9 cellular contexts compared by ENCODE assay signal in genomic region chr1:36124404-36125128, GRCh38. TPM values are rescaled to one million over a fixed set of nuclear protein-coding genes. Genes with fewer than 3 reads are reported as not detected.
DNase-seq lines count a peak whose midpoint lies in the region; ATAC-seq and TF ChIP-seq lines count a peak whose summit lies in the region.
"Had no signal": no experiment of that assay in that cellular context is flagged by ENCODE, and none has a peak within 500 bp of the region (broad histone marks: within the 10 kb centered on the region; RNA-seq: fewer than 3 reads in every experiment).

No MANE protein-coding gene starts in this region.

- H3K23ac ChIP-seq in H9 (ENCODE audit: insufficient read length, low read depth, low read length), result no peak overlapping the region

- peaks cover 17% of the 10 kb centered on the region; the same call in 1 of the 2 replicates for H3K27me3 ChIP-seq in H9 (ENCODE audit: insufficient read depth, low read length)

- H3K9me3 ChIP-seq in H9 (ENCODE audit: control insufficient read depth, low read depth, low read length), result no peaks in the 10 kb centered on the region
- no peaks in the 10 kb centered on the region for H3K9me3 ChIP-seq in iPS-18c (ENCODE audit: control insufficient read depth, insufficient read depth, low read length)

- peaks cover 2% of the 10 kb centered on the region; the same call in 1 of the 2 replicates for H3K4me1 ChIP-seq in H9 (ENCODE audit: insufficient read depth, low read length)

- H3K4me2 ChIP-seq in H9 (ENCODE audit: insufficient read depth, insufficient read length, low read length), result peak overlapping the region; percentile 15

- peak overlapping the region; percentile 58 to 81 for H3K4me3 Mint-ChIP-seq in H9
- peak overlapping the region; percentile 51 for H3K4me3 Mint-ChIP-seq in activated T-helper 17 cell treated with anti-CD3 and anti-CD28 coated beads, Interleukin-2, amount 50 U/mL, for 72 hours
- peak overlapping the region; percentile 72 to 77 for H3K4me3 Mint-ChIP-seq in stimulated activated naive B cell treated with anti-CD40 and anti-IgM and Interleukin-4, amounts not matched to agents 10 μg/mL and 1 μg/mL and 100 μg/mL, for 72 hours

- no peak overlapping the region for H2BK5ac ChIP-seq in H9 (ENCODE audit: insufficient read length, low read length)

- no peak overlapping the region for H4K5ac ChIP-seq in H9 (ENCODE audit: insufficient read length, low read depth, low read length)

- no peaks in the 10 kb centered on the region for H4K20me1 ChIP-seq in H9 (ENCODE audit: control insufficient read depth, insufficient read depth, insufficient read length)

- no peak overlapping the region for H3K27ac ChIP-seq in H9 (ENCODE audit: insufficient read length, low read depth, low read length)

- H4K91ac ChIP-seq in H9 (ENCODE audit: insufficient read length, low read depth, low read length), result no peak overlapping the region

- no CpG with 5 or more reads among the region's 42 CpGs for WGBS in H9 (ENCODE audit: extremely low coverage, insufficient read length, low lambda C conversion rate)

- H3K56ac ChIP-seq in H9 (ENCODE audit: insufficient read length, low read depth, low read length), result no peak overlapping the region

- no peak overlapping the region for H2AK5ac ChIP-seq in H9 (ENCODE audit: insufficient read length, low read length)

- H3K27me3 Mint-ChIP-seq in H9 (ENCODE audit: low read depth), result peaks cover 49% of the 10 kb centered on the region
- H3K27me3 Mint-ChIP-seq in activated T-helper 17 cell treated with anti-CD3 and anti-CD28 coated beads, Interleukin-2, amount 50 U/mL, for 72 hours, result peaks cover 42% of the 10 kb centered on the region
- H3K27me3 Mint-ChIP-seq in stimulated activated naive B cell treated with anti-CD40 and anti-IgM and Interleukin-4, amounts not matched to agents 10 μg/mL and 1 μg/mL and 100 μg/mL, for 72 hours, result peaks cover 21 to 29% of the 10 kb centered on the region in 2 donors

- H3K9me3 Mint-ChIP-seq in H9, result no peaks in the 10 kb centered on the region; a peak in 1 of 5 replicates
- no peaks in the 10 kb centered on the region for H3K9me3 Mint-ChIP-seq in activated T-helper 17 cell treated with anti-CD3 and anti-CD28 coated beads, Interleukin-2, amount 50 U/mL, for 72 hours
- no peaks in the 10 kb centered on the region for H3K9me3 Mint-ChIP-seq in stimulated activated naive B cell treated with anti-CD40 and anti-IgM and Interleukin-4, amounts not matched to agents 10 μg/mL and 1 μg/mL and 100 μg/mL, for 72 hours

- no peak overlapping the region for H2BK15ac ChIP-seq in H9 (ENCODE audit: low read depth, low read length)

- no peak for ATAC-seq in activated T-helper 17 cell treated with anti-CD3 and anti-CD28 coated beads, Interleukin-2, amount 50 U/mL, for 72 hours (replicated peaks)
- no peak for ATAC-seq in stimulated activated naive B cell treated with anti-CD40 and anti-IgM and Interleukin-4, amounts not matched to agents 10 μg/mL and 1 μg/mL and 100 μg/mL, for 72 hours (replicated peaks)

- H3K27ac Mint-ChIP-seq in H9, result no peak overlapping the region
- H3K27ac Mint-ChIP-seq in activated T-helper 17 cell treated with anti-CD3 and anti-CD28 coated beads, Interleukin-2, amount 50 U/mL, for 72 hours, result no peak overlapping the region
- H3K27ac Mint-ChIP-seq in stimulated activated naive B cell treated with anti-CD40 and anti-IgM and Interleukin-4, amounts not matched to agents 10 μg/mL and 1 μg/mL and 100 μg/mL, for 72 hours, result peak overlapping the region; percentile 69

- no peak overlapping the region for H2BK120ac ChIP-seq in H9 (ENCODE audit: low read depth, low read length, poor library complexity, severe bottlenecking)

- H3K4me1 Mint-ChIP-seq in H9, result peaks cover 13 to 18% of the 10 kb centered on the region in 2 experiments
- H3K4me1 Mint-ChIP-seq in activated T-helper 17 cell treated with anti-CD3 and anti-CD28 coated beads, Interleukin-2, amount 50 U/mL, for 72 hours, result peaks cover 22% of the 10 kb centered on the region
- peaks cover 28 to 39% of the 10 kb centered on the region in 2 donors for H3K4me1 Mint-ChIP-seq in stimulated activated naive B cell treated with anti-CD40 and anti-IgM and Interleukin-4, amounts not matched to agents 10 μg/mL and 1 μg/mL and 100 μg/mL, for 72 hours

- H3K14ac ChIP-seq in H9 (ENCODE audit: insufficient read depth, low read length), result no peak overlapping the region; the same call in 1 of the 2 replicates

- CTCF ChIA-PET in HEK293T (lab: Yijun Ruan, JAX), result no interaction called here
- CTCF ChIA-PET in GM10248 (lab: Yijun Ruan, JAX), result no interaction called here

- H3K9ac ChIP-seq in H9 (ENCODE audit: extremely low read depth, insufficient read length, low read length), result no peak overlapping the region

- H3K23me2 ChIP-seq in H9 (ENCODE audit: insufficient read length, low read depth, low read length, poor library complexity, severe bottlenecking), result peaks cover 2% of the 10 kb centered on the region

- no peak overlapping the region for H2AFZ ChIP-seq in H9 (ENCODE audit: low read length)

- no peak for TF ChIP-seq CTCF in H9 (conservative IDR thresholded peaks at IDR 0.05)
- no peak for TF ChIP-seq CTCF in GM10248 (IDR thresholded peaks at IDR 0.05; ENCODE audit: control extremely low read depth, extremely low read depth, low read depth, missing control alignments)

- POLR2A ChIA-PET in HEK293T (lab: Yijun Ruan, JAX) (no interaction called here), GM10248 (lab: Yijun Ruan, JAX) (no interaction called here)

- H3K79me2 ChIP-seq in H9 (ENCODE audit: insufficient read depth, low read length), result no peaks in the 10 kb centered on the region

- no peak overlapping the region for H2BK12ac ChIP-seq in H9 (ENCODE audit: insufficient read length, low read depth, low read length)

- H3T11ph ChIP-seq in H9 (ENCODE audit: low read length), result no peak overlapping the region

- peak overlapping the region; percentile 24; the same call in 1 of the 2 replicates for H3K4me3 ChIP-seq in iPS-18c (ENCODE audit: insufficient read depth, low read depth, low read length)

- no peak overlapping the region for H2BK20ac ChIP-seq in H9 (ENCODE audit: low read depth, low read length, poor library complexity, severe bottlenecking)

- no peaks in the 10 kb centered on the region for H3K79me1 ChIP-seq in H9 (ENCODE audit: insufficient read depth, low read depth, low read length, poor library complexity, severe bottlenecking)

- no peak overlapping the region for H4K8ac ChIP-seq in H9 (replicated peaks; ENCODE audit: insufficient read length, low read depth, low read length)

- no peak overlapping the region for H3K4ac ChIP-seq in H9 (ENCODE audit: low read depth, low read length)

- H3K18ac ChIP-seq in H9 (ENCODE audit: insufficient read length, low read depth, low read length), result no peak overlapping the region

- no peaks in the 10 kb centered on the region for H3K36me3 Mint-ChIP-seq in H9 (ENCODE audit: insufficient read depth in 1 of 3, low read depth in 3 of 3)
- no peaks in the 10 kb centered on the region for H3K36me3 Mint-ChIP-seq in activated T-helper 17 cell treated with anti-CD3 and anti-CD28 coated beads, Interleukin-2, amount 50 U/mL, for 72 hours (ENCODE audit: low read depth)
- H3K36me3 Mint-ChIP-seq in stimulated activated naive B cell treated with anti-CD40 and anti-IgM and Interleukin-4, amounts not matched to agents 10 μg/mL and 1 μg/mL and 100 μg/mL, for 72 hours, result no peaks in the 10 kb centered on the region

- DNase-seq in H9 (no peak), NCI-H1105 (lab: John Stamatoyannopoulos, UW) (no peak), HEK293T (ENCODE audit: extremely low spot score) (no peak), GM10248 (ENCODE audit: extremely low spot score) (no peak)
- DNase-seq in stimulated activated naive B cell treated with anti-CD40 and anti-IgM and Interleukin-4, amounts not matched to agents 10 μg/mL and 1 μg/mL and 100 μg/mL, for 72 hours, result no peak
- DNase-seq: NCI-H446 treated with DMSO at 0.1 percent for 48 hours; stimulated activated CD4-positive, alpha-beta T cell treated with anti-CD3 and anti-CD28 coated beads, Interleukin-4, amount 100 ng/mL, for 1 hour had no signal

TF ChIP-seq in HEK293T, 16 proteins besides CTCF, POLR2A, EP300 and RAD21:
- no peak for TF ChIP-seq PKNOX1 (IDR thresholded peaks at IDR 0.05)
- TF ChIP-seq FOXM1 (IDR thresholded peaks at IDR 0.05; ENCODE audit: borderline replicate concordance), result no peak
- no peak for TF ChIP-seq ZNF384 (IDR thresholded peaks at IDR 0.05)
- no peak for TF ChIP-seq FOXA1 (IDR thresholded peaks at IDR 0.05)
- no peak for TF ChIP-seq ELF4 (IDR thresholded peaks at IDR 0.05)

RNA-seq across cellular contexts. Expression of gene COL8A2, which starts 0.5 kb away (rescaled TPM):
- total RNA-seq in H9 (2021), result 1.5 TPM in 2 replicates
- under 1 TPM in 1 of 2 donors, not detected in 1; 0.08 TPM for total RNA-seq in activated T-helper 17 cell treated with anti-CD3 and anti-CD28 coated beads, Interleukin-2, amount 50 U/mL, for 72 hours

RNA-seq across cellular contexts. Expression of gene TRAPPC3, which starts 24.7 kb away (rescaled TPM):
- total RNA-seq in H9 (2021), result 48.6 and 52.7 TPM in 2 replicates
- 10 to 100 TPM; 47.8 to 72.6 TPM for total RNA-seq in activated T-helper 17 cell treated with anti-CD3 and anti-CD28 coated beads, Interleukin-2, amount 50 U/mL, for 72 hours

RNA-seq across cellular contexts. Expression of gene MAP7D1, which starts 31.4 kb away (rescaled TPM):
- 49.9 and 51.6 TPM in 2 replicates for total RNA-seq in H9 (2021)
- 100 to 1,000 TPM in 1 of 2 donors, 10 to 100 TPM in 1; 97.9 to 164 TPM for total RNA-seq in activated T-helper 17 cell treated with anti-CD3 and anti-CD28 coated beads, Interleukin-2, amount 50 U/mL, for 72 hours

RNA-seq across cellular contexts. Expression of gene ADPRS, which starts 35.9 kb away (rescaled TPM):
- 27.8 and 28.7 TPM in 2 replicates for total RNA-seq in H9 (2021)
- 10 to 100 TPM; 50.0 to 50.8 TPM for total RNA-seq in activated T-helper 17 cell treated with anti-CD3 and anti-CD28 coated beads, Interleukin-2, amount 50 U/mL, for 72 hours

RNA-seq across cellular contexts. Expression of gene TEKT2, which starts 40.7 kb away (rescaled TPM):
- 0.20 and 0.86 TPM in 2 replicates for total RNA-seq in H9 (2021)
- under 1 TPM; 0.26 to 0.64 TPM for total RNA-seq in activated T-helper 17 cell treated with anti-CD3 and anti-CD28 coated beads, Interleukin-2, amount 50 U/mL, for 72 hours
